26 cellular contexts compared by ENCODE assay signal in the genomic region with DNA sequence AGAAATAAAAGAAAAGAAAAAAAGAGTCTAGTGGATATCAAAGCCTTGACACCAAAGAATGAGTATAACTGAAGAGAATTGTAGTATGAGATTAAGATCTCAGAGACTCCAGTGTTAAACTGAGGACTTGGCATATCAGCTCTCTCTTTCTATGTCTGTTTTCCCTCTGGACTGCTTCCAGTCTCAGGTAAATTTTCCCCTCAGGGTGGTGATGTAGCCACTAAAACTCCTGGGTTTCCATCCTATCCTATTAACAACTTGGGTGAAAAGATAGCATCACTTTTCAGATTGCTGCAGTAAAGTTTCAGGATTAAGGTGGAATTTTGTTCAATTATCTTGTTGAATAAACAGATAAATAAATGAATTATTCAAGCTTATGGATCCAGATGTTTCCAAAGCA.
DNase-seq lines count a peak whose midpoint lies in the region; ATAC-seq and TF ChIP-seq lines count a peak whose summit lies in the region.
"Had no signal": no experiment of that assay in that cellular context is flagged by ENCODE, and none has a peak within 500 bp of the region (broad histone marks: within the 10 kb centered on the region; RNA-seq: fewer than 3 reads in every experiment).

No MANE protein-coding gene starts in this region.

- H3K14ac ChIP-seq in trophoblast cell (ENCODE audit: low read length): no peak overlapping the region

- H3K4ac ChIP-seq in trophoblast cell (ENCODE audit: low read depth, low read length): no peak overlapping the region

- H3K4me3 Mint-ChIP-seq in MCF 10A (ENCODE audit: unreplicated experiment): no peak overlapping the region
- H3K4me3 Mint-ChIP-seq: CD14-positive monocyte; CD4-positive, alpha-beta memory T cell; CD4-positive, CD25-positive, alpha-beta regulatory T cell; CD8-positive, alpha-beta memory T cell had no signal

- CTCF ChIA-PET in mammary epithelial cell (lab: Charles Lee; ENCODE audit: low non-redundant PET): no interaction called here
- CTCF ChIA-PET in MCF 10A (lab: Yijun Ruan, JAX): no interaction called here
- CTCF ChIA-PET in PC-3 (lab: Charles Lee): no interaction called here

- H3K9ac ChIP-seq in mammary epithelial cell (ENCODE audit: insufficient read depth, low read length) (no peak overlapping the region), PC-3 (ENCODE audit: low read length) (no peak overlapping the region), trophoblast cell (ENCODE audit: low read length) (no peak overlapping the region)
- H3K9ac ChIP-seq: BLaER1 had no signal

- no peak overlapping the region for H3K4me3 ChIP-seq in mammary epithelial cell (replicated peaks in 1 of 3; ENCODE audit: insufficient read depth in 1 of 3, low read depth in 2 of 3, low read length in 3 of 3)
- no peak overlapping the region for H3K4me3 ChIP-seq in PC-3 (ENCODE audit: low read length)
- H3K4me3 ChIP-seq in trophoblast cell (ENCODE audit: low read depth, low read length): no peak overlapping the region
- H3K4me3 ChIP-seq: A549, BLaER1 had no signal

- H4K12ac ChIP-seq in trophoblast cell (ENCODE audit: low read depth, low read length): no peak overlapping the region

- no peaks in the 10 kb centered on the region for H4K20me1 ChIP-seq in mammary epithelial cell (ENCODE audit: insufficient read depth, low read length)
- no peaks in the 10 kb centered on the region for H4K20me1 ChIP-seq in PC-3 (ENCODE audit: low read length)
- H4K20me1 ChIP-seq: BLaER1 had no signal

- H3K36me3 ChIP-seq in mammary epithelial cell (ENCODE audit: insufficient read depth, low read length) (peaks cover 15% of the 10 kb centered on the region), PC-3 (ENCODE audit: low read depth, low read length) (no peaks in the 10 kb centered on the region), trophoblast cell (ENCODE audit: control insufficient read depth in 1 of 2, insufficient read depth in 2 of 2, low read length in 2 of 2) (peaks cover 11 to 45% of the 10 kb centered on the region in 2 experiments)
- H3K36me3 ChIP-seq: BLaER1 had no signal

- ATAC-seq in PC-3: no peak
- ATAC-seq: A549 had no signal

- H2BK5ac ChIP-seq in trophoblast cell (ENCODE audit: low read depth, low read length, poor library complexity): peak overlapping the region; percentile 80

- H3K79me2 ChIP-seq in mammary epithelial cell (ENCODE audit: insufficient read depth, low read length) (no peaks in the 10 kb centered on the region), PC-3 (ENCODE audit: low read length) (no peaks in the 10 kb centered on the region), trophoblast cell (ENCODE audit: control insufficient read depth, insufficient read depth, low read length, poor library complexity) (peaks cover 3% of the 10 kb centered on the region)

- H3K9me3 ChIP-seq in mammary epithelial cell (replicated peaks; ENCODE audit: insufficient read depth, low read length) (no peaks in the 10 kb centered on the region), PC-3 (ENCODE audit: low read length) (no peaks in the 10 kb centered on the region), trophoblast cell (ENCODE audit: insufficient read depth, low read depth, low read length) (no peaks in the 10 kb centered on the region)
- H3K9me3 ChIP-seq: A549, BE2C, BLaER1 had no signal

- no peak overlapping the region for H2AK5ac ChIP-seq in trophoblast cell (ENCODE audit: low read length)

- H3K27me3 Mint-ChIP-seq in MCF 10A (ENCODE audit: insufficient read depth, unreplicated experiment): no peaks in the 10 kb centered on the region
- H3K27me3 Mint-ChIP-seq: CD4-positive, alpha-beta memory T cell; CD4-positive, CD25-positive, alpha-beta regulatory T cell; CD8-positive, alpha-beta memory T cell had no signal

- H3F3A ChIP-seq in PC-3 (ENCODE audit: low read length, unreplicated experiment): no peaks in the 10 kb centered on the region

- H3K9me3 Mint-ChIP-seq in MCF 10A (ENCODE audit: unreplicated experiment): no peaks in the 10 kb centered on the region
- H3K9me3 Mint-ChIP-seq: CD14-positive monocyte; CD4-positive, alpha-beta memory T cell; CD4-positive, CD25-positive, alpha-beta regulatory T cell; CD8-positive, alpha-beta memory T cell had no signal

- no peak overlapping the region for H3K27ac Mint-ChIP-seq in MCF 10A (ENCODE audit: low read depth, unreplicated experiment)
- H3K27ac Mint-ChIP-seq: CD4-positive, CD25-positive, alpha-beta regulatory T cell; CD8-positive, alpha-beta memory T cell had no signal

- no peak overlapping the region for H3K27ac ChIP-seq in mammary epithelial cell (ENCODE audit: insufficient read depth, low read depth, low read length)
- no peak overlapping the region for H3K27ac ChIP-seq in PC-3 (ENCODE audit: low read length)
- peak overlapping the region; percentile 90 for H3K27ac ChIP-seq in trophoblast cell (ENCODE audit: low read depth, low read length)
- H3K27ac ChIP-seq: 22Rv1, A549, BLaER1 had no signal

- peaks cover 6% of the 10 kb centered on the region for H3K4me1 ChIP-seq in mammary epithelial cell (ENCODE audit: insufficient read depth, low read length)
- H3K4me1 ChIP-seq in PC-3 (ENCODE audit: insufficient read depth, low read length): peaks cover 5% of the 10 kb centered on the region; the same call in 1 of the 2 replicates
- peaks cover 5 to 14% of the 10 kb centered on the region in 2 experiments for H3K4me1 ChIP-seq in trophoblast cell (ENCODE audit: control insufficient read depth in 1 of 2, insufficient read depth in 2 of 2, low read length in 2 of 2)
- H3K4me1 ChIP-seq: A549, BE2C, BLaER1 had no signal

- no peak for TF ChIP-seq CTCF in mammary epithelial cell (conservative IDR thresholded peaks at IDR 0.05 in 1 of 2, IDR thresholded peaks at IDR 0.05 in 1 of 2; ENCODE audit: extremely low read depth in 1 of 2, insufficient read depth in 1 of 2, low read depth in 1 of 2, low read length in 2 of 2)
- no peak for TF ChIP-seq CTCF in MCF 10A (IDR thresholded peaks at IDR 0.05; ENCODE audit: unreplicated experiment)
- no peak for TF ChIP-seq CTCF in PC-3 (conservative IDR thresholded peaks at IDR 0.05; ENCODE audit: low read depth, low read length)

- in situ Hi-C loops in mammary epithelial cell (cut with MboI; ENCODE audit: low sequenced_read_pairs in 2 of 2): no loop called here

- peaks cover 35% of the 10 kb centered on the region for H3K36me3 Mint-ChIP-seq in MCF 10A (ENCODE audit: insufficient read depth, unreplicated experiment)

- H3K79me1 ChIP-seq in trophoblast cell (ENCODE audit: low read length): peaks cover 27% of the 10 kb centered on the region

- H3K4me2 ChIP-seq in mammary epithelial cell (ENCODE audit: insufficient read depth, low read depth, low read length) (no peak overlapping the region), PC-3 (ENCODE audit: low read length) (no peak overlapping the region), trophoblast cell (ENCODE audit: low read length) (no peak overlapping the region)
- H3K4me2 ChIP-seq: A549, BLaER1 had no signal

- no peaks in the 10 kb centered on the region for H3K4me1 Mint-ChIP-seq in MCF 10A (ENCODE audit: insufficient read depth, unreplicated experiment)
- H3K4me1 Mint-ChIP-seq: CD4-positive, alpha-beta memory T cell; CD4-positive, CD25-positive, alpha-beta regulatory T cell; CD8-positive, alpha-beta memory T cell had no signal

- dilution Hi-C loops in mammary epithelial cell (cut with HindIII; ENCODE audit: low sequenced_read_pairs): no loop called here

- peak overlapping the region; percentile 84 for H4K91ac ChIP-seq in trophoblast cell (ENCODE audit: low read depth, low read length)

- H3K27me3 ChIP-seq in mammary epithelial cell (ENCODE audit: insufficient read depth, low read length) (no peaks in the 10 kb centered on the region), PC-3 (ENCODE audit: low read length) (no peaks in the 10 kb centered on the region), trophoblast cell (ENCODE audit: insufficient read depth, low read length) (no peaks in the 10 kb centered on the region)
- H3K27me3 ChIP-seq: BE2C, BLaER1 had no signal

- H2BK12ac ChIP-seq in trophoblast cell (ENCODE audit: low read length): no peak overlapping the region

- no peaks in the 10 kb centered on the region for H3K9me2 ChIP-seq in PC-3 (replicated peaks; ENCODE audit: low read length)

- no peak overlapping the region for H4K8ac ChIP-seq in trophoblast cell (ENCODE audit: low read depth, low read length)

- no peak overlapping the region for H3K23ac ChIP-seq in trophoblast cell (ENCODE audit: low read length)

- no peak overlapping the region for H2BK120ac ChIP-seq in trophoblast cell (ENCODE audit: insufficient read depth, low read length, poor library complexity)

- no peak overlapping the region for H3K18ac ChIP-seq in trophoblast cell (ENCODE audit: low read length)

- BruUV-seq in mammary epithelial cell (replicated peaks; lab: Mats Ljungman, UMichigan) (no TSS peak), MCF 10A (replicated peaks; lab: Mats Ljungman, UMichigan) (no TSS peak), PC-3 (replicated peaks; lab: Mats Ljungman, UMichigan) (no TSS peak)

- H2AFZ ChIP-seq in mammary epithelial cell (ENCODE audit: low read depth, low read length) (no peak overlapping the region), PC-3 (ENCODE audit: low read length) (no peak overlapping the region), trophoblast cell (ENCODE audit: insufficient read depth, low read length, poor library complexity) (no peak overlapping the region)

- intact Hi-C loops in mammary epithelial cell (cut with micrococcal nuclease): no loop called here
- intact Hi-C loops in MCF 10A (cut with micrococcal nuclease): no loop called here
- intact Hi-C loops in PC-3 (cut with micrococcal nuclease): no loop called here

- peak; percentile 7 for DNase-seq in mammary epithelial cell
- no peak for DNase-seq in MCF 10A (ENCODE audit: unreplicated experiment)
- DNase-seq in PC-3: peak; percentile 3
- DNase-seq in islet precursor cell: peak; percentile 61
- DNase-seq in trophoblast cell: peak; percentile 51 to 82
- DNase-seq in activated gamma-delta T cell treated with Interleukin-2 at 50 U/mL for 16 hours: no peak
- DNase-seq in putamen (ENCODE audit: low spot score): no peak
- no peak for DNase-seq in NCI-H1436 (lab: John Stamatoyannopoulos, UW)
- DNase-seq: ACHN; BE2C; C1 segment of cervical spinal cord; CD4-positive, alpha-beta memory T cell; CD4-positive, CD25-positive, alpha-beta regulatory T cell; CD8-positive, alpha-beta memory T cell; COR-L47; DMS 273 treated with DMSO at 0.1 percent for 48 hours; DMS153; DMS53; DMS79; DND-41; EL; GF-D8 had no signal

- POLR2A ChIA-PET in MCF 10A (lab: Yijun Ruan, JAX) (no interaction called here), PC-3 (lab: Charles Lee; ENCODE audit: unreplicated experiment) (no interaction called here)

Comparison
In these comparisons a context has a peak if more than half of its experiments do, and no peak if none do; other contexts are left out.
1. DNase-seq: peak in mammary epithelial cell (single experiment), PC-3 (single experiment), islet precursor cell (single experiment) and trophoblast cell (2 of 2); none in MCF 10A (single experiment), activated gamma-delta T cell treated with Interleukin-2 at 50 U/mL for 16 hours (single experiment), putamen (single experiment) and NCI-H1436 (single experiment).